Comparison of ENCODE assay signal across 1 cellular context in the genomic region with DNA sequence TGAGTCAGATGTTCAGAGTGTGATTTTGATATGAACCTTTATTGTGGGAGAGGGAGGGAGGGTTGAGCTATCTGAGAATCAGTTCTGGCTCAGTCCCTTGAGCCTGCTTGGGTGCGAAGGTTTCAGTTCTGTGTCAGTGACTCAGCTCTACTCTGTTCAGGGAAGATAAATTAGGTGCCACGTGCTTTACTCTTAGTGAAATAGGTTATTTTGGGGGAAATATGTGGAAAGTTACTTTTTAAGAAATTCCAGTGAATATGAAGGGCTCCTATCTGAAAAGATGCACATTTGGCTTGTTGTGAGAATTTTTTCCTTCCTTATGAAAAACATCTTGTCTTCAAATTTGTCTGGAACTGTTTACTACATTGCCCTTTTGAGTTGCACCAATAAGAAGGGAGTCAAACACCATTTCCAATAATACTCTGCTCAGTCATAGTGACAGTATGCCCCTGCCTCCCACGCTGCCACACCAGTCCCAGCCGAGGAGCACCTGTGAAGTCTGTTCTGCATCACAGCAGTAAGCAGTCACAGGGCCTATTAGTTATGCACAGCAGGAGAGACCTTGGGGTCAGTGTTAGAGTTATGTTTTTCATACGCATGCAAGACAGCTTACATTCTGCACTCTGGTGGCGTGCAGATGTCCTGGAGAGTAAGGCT.
TF ChIP-seq lines count a peak whose summit lies in the region.

No MANE protein-coding gene starts in this region.

TF ChIP-seq in K562, 482 proteins besides CTCF, POLR2A, EP300 and RAD21 (continued from another document and continues in another):
- TF ChIP-seq, protein P1, sequence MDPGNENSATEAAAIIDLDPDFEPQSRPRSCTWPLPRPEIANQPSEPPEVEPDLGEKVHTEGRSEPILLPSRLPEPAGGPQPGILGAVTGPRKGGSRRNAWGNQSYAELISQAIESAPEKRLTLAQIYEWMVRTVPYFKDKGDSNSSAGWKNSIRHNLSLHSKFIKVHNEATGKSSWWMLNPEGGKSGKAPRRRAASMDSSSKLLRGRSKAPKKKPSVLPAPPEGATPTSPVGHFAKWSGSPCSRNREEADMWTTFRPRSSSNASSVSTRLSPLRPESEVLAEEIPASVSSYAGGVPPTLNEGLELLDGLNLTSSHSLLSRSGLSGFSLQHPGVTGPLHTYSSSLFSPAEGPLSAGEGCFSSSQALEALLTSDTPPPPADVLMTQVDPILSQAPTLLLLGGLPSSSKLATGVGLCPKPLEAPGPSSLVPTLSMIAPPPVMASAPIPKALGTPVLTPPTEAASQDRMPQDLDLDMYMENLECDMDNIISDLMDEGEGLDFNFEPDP (CRISPR knock-in tag; IDR thresholded peaks at IDR 0.05) = no peak
- TF ChIP-seq, protein P2, sequence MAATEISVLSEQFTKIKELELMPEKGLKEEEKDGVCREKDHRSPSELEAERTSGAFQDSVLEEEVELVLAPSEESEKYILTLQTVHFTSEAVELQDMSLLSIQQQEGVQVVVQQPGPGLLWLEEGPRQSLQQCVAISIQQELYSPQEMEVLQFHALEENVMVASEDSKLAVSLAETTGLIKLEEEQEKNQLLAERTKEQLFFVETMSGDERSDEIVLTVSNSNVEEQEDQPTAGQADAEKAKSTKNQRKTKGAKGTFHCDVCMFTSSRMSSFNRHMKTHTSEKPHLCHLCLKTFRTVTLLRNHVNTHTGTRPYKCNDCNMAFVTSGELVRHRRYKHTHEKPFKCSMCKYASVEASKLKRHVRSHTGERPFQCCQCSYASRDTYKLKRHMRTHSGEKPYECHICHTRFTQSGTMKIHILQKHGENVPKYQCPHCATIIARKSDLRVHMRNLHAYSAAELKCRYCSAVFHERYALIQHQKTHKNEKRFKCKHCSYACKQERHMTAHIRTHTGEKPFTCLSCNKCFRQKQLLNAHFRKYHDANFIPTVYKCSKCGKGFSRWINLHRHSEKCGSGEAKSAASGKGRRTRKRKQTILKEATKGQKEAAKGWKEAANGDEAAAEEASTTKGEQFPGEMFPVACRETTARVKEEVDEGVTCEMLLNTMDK (IDR thresholded peaks at IDR 0.05; ENCODE audit: borderline replicate concordance, insufficient read depth, low read depth, low read length, poor library complexity, severe bottlenecking) = no peak
- TF ChIP-seq, protein P3, sequence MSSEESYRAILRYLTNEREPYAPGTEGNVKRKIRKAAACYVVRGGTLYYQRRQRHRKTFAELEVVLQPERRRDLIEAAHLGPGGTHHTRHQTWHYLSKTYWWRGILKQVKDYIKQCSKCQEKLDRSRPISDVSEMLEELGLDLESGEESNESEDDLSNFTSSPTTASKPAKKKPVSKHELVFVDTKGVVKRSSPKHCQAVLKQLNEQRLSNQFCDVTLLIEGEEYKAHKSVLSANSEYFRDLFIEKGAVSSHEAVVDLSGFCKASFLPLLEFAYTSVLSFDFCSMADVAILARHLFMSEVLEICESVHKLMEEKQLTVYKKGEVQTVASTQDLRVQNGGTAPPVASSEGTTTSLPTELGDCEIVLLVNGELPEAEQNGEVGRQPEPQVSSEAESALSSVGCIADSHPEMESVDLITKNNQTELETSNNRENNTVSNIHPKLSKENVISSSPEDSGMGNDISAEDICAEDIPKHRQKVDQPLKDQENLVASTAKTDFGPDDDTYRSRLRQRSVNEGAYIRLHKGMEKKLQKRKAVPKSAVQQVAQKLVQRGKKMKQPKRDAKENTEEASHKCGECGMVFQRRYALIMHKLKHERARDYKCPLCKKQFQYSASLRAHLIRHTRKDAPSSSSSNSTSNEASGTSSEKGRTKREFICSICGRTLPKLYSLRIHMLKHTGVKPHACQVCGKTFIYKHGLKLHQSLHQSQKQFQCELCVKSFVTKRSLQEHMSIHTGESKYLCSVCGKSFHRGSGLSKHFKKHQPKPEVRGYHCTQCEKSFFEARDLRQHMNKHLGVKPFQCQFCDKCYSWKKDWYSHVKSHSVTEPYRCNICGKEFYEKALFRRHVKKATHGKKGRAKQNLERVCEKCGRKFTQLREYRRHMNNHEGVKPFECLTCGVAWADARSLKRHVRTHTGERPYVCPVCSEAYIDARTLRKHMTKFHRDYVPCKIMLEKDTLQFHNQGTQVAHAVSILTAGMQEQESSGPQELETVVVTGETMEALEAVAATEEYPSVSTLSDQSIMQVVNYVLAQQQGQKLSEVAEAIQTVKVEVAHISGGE (CRISPR knock-in tag; IDR thresholded peaks at IDR 0.05) = no peak
- TF ChIP-seq, protein P4, sequence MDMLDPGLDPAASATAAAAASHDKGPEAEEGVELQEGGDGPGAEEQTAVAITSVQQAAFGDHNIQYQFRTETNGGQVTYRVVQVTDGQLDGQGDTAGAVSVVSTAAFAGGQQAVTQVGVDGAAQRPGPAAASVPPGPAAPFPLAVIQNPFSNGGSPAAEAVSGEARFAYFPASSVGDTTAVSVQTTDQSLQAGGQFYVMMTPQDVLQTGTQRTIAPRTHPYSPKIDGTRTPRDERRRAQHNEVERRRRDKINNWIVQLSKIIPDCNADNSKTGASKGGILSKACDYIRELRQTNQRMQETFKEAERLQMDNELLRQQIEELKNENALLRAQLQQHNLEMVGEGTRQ (CRISPR knock-in tag; IDR thresholded peaks at IDR 0.05) = no peak
- no peak for TF ChIP-seq LCOR (CRISPR knock-in tag; IDR thresholded peaks at IDR 0.05)
- TF ChIP-seq, protein P5, sequence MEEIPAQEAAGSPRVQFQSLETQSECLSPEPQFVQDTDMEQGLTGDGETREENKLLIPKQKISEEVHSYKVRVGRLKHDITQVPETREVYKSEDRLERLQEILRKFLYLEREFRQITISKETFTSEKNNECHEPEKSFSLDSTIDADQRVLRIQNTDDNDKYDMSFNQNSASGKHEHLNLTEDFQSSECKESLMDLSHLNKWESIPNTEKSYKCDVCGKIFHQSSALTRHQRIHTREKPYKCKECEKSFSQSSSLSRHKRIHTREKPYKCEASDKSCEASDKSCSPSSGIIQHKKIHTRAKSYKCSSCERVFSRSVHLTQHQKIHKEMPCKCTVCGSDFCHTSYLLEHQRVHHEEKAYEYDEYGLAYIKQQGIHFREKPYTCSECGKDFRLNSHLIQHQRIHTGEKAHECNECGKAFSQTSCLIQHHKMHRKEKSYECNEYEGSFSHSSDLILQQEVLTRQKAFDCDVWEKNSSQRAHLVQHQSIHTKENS (CRISPR knock-in tag; IDR thresholded peaks at IDR 0.05) = no peak
- no peak for TF ChIP-seq PHB (CRISPR knock-in tag; IDR thresholded peaks at IDR 0.05)
- TF ChIP-seq ZBTB1 (CRISPR knock-in tag; IDR thresholded peaks at IDR 0.05; ENCODE audit: borderline replicate concordance, low read depth) = no peak
- TF ChIP-seq ZNF75A (CRISPR knock-in tag; IDR thresholded peaks at IDR 0.05) = no peak
- TF ChIP-seq, protein P6, sequence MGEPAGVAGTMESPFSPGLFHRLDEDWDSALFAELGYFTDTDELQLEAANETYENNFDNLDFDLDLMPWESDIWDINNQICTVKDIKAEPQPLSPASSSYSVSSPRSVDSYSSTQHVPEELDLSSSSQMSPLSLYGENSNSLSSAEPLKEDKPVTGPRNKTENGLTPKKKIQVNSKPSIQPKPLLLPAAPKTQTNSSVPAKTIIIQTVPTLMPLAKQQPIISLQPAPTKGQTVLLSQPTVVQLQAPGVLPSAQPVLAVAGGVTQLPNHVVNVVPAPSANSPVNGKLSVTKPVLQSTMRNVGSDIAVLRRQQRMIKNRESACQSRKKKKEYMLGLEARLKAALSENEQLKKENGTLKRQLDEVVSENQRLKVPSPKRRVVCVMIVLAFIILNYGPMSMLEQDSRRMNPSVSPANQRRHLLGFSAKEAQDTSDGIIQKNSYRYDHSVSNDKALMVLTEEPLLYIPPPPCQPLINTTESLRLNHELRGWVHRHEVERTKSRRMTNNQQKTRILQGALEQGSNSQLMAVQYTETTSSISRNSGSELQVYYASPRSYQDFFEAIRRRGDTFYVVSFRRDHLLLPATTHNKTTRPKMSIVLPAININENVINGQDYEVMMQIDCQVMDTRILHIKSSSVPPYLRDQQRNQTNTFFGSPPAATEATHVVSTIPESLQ (CRISPR knock-in tag; IDR thresholded peaks at IDR 0.05) = no peak
- TF ChIP-seq FOS (IDR thresholded peaks at IDR 0.05; ENCODE audit: extremely low read depth, insufficient read length) = no peak
- TF ChIP-seq BCL6 (CRISPR knock-in tag; IDR thresholded peaks at IDR 0.05) = no peak
- TF ChIP-seq, protein P7, sequence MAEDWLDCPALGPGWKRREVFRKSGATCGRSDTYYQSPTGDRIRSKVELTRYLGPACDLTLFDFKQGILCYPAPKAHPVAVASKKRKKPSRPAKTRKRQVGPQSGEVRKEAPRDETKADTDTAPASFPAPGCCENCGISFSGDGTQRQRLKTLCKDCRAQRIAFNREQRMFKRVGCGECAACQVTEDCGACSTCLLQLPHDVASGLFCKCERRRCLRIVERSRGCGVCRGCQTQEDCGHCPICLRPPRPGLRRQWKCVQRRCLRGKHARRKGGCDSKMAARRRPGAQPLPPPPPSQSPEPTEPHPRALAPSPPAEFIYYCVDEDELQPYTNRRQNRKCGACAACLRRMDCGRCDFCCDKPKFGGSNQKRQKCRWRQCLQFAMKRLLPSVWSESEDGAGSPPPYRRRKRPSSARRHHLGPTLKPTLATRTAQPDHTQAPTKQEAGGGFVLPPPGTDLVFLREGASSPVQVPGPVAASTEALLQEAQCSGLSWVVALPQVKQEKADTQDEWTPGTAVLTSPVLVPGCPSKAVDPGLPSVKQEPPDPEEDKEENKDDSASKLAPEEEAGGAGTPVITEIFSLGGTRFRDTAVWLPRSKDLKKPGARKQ (CRISPR knock-in tag; IDR thresholded peaks at IDR 0.05) = no peak
- TF ChIP-seq, protein P8, sequence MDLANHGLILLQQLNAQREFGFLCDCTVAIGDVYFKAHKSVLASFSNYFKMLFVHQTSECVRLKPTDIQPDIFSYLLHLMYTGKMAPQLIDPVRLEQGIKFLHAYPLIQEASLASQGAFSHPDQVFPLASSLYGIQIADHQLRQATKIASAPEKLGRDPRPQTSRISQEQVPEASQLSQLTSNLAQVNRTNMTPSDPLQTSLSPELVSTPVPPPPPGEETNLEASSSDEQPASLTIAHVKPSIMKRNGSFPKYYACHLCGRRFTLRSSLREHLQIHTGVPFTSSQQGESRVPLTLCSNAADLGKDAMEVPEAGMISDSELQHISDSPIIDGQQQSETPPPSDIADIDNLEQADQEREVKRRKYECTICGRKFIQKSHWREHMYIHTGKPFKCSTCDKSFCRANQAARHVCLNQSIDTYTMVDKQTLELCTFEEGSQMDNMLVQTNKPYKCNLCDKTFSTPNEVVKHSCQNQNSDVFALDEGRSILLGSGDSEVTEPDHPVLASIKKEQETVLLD (IDR thresholded peaks at IDR 0.05) = no peak
- no peak for TF ChIP-seq RBM34 (IDR thresholded peaks at IDR 0.05; ENCODE audit: borderline replicate concordance, insufficient read depth, low read length)
- TF ChIP-seq ERF (CRISPR knock-in tag; IDR thresholded peaks at IDR 0.05) = no peak
- no peak for TF ChIP-seq NFYB (IDR thresholded peaks at IDR 0.05; ENCODE audit: extremely low read depth, insufficient read length)
- no peak for TF ChIP-seq TCFL5 (CRISPR knock-in tag; conservative IDR thresholded peaks at IDR 0.05)
- no peak for TF ChIP-seq ZNF23 (CRISPR knock-in tag; IDR thresholded peaks at IDR 0.05)
- TF ChIP-seq NRF1 (conservative IDR thresholded peaks at IDR 0.05 in 1 of 2, IDR thresholded peaks at IDR 0.05 in 1 of 2) = 0 out of 4 replicates have a peak, but pooled peaks of 1 of the 2 experiments have one; percentile 27
- no peak for TF ChIP-seq ZBED1 (IDR thresholded peaks at IDR 0.05)
- TF ChIP-seq POLR2AphosphoS5 (IDR thresholded peaks at IDR 0.05; ENCODE audit: control insufficient read depth, insufficient read depth, low read depth, low read length) = 0 out of 2 replicates have a peak, but pooled peaks have one; percentile 17
- no peak for TF ChIP-seq MCM5 (IDR thresholded peaks at IDR 0.05; ENCODE audit: low read depth)
- TF ChIP-seq IRF2 (CRISPR knock-in tag; IDR thresholded peaks at IDR 0.05) = no peak
- TF ChIP-seq, protein P9, sequence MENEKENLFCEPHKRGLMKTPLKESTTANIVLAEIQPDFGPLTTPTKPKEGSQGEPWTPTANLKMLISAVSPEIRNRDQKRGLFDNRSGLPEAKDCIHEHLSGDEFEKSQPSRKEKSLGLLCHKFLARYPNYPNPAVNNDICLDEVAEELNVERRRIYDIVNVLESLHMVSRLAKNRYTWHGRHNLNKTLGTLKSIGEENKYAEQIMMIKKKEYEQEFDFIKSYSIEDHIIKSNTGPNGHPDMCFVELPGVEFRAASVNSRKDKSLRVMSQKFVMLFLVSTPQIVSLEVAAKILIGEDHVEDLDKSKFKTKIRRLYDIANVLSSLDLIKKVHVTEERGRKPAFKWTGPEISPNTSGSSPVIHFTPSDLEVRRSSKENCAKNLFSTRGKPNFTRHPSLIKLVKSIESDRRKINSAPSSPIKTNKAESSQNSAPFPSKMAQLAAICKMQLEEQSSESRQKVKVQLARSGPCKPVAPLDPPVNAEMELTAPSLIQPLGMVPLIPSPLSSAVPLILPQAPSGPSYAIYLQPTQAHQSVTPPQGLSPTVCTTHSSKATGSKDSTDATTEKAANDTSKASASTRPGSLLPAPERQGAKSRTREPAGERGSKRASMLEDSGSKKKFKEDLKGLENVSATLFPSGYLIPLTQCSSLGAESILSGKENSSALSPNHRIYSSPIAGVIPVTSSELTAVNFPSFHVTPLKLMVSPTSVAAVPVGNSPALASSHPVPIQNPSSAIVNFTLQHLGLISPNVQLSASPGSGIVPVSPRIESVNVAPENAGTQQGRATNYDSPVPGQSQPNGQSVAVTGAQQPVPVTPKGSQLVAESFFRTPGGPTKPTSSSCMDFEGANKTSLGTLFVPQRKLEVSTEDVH (IDR thresholded peaks at IDR 0.05; ENCODE audit: low read depth, partially characterized antibody) = no peak
- TF ChIP-seq SOX6 (IDR thresholded peaks at IDR 0.05) = peak; percentile 60; the same call in 1 of the 2 replicates
- TF ChIP-seq ETV5 (CRISPR knock-in tag; IDR thresholded peaks at IDR 0.05; ENCODE audit: low read depth) = 0 out of 2 replicates have a peak, but pooled peaks have one; percentile 22
- TF ChIP-seq, protein P10, sequence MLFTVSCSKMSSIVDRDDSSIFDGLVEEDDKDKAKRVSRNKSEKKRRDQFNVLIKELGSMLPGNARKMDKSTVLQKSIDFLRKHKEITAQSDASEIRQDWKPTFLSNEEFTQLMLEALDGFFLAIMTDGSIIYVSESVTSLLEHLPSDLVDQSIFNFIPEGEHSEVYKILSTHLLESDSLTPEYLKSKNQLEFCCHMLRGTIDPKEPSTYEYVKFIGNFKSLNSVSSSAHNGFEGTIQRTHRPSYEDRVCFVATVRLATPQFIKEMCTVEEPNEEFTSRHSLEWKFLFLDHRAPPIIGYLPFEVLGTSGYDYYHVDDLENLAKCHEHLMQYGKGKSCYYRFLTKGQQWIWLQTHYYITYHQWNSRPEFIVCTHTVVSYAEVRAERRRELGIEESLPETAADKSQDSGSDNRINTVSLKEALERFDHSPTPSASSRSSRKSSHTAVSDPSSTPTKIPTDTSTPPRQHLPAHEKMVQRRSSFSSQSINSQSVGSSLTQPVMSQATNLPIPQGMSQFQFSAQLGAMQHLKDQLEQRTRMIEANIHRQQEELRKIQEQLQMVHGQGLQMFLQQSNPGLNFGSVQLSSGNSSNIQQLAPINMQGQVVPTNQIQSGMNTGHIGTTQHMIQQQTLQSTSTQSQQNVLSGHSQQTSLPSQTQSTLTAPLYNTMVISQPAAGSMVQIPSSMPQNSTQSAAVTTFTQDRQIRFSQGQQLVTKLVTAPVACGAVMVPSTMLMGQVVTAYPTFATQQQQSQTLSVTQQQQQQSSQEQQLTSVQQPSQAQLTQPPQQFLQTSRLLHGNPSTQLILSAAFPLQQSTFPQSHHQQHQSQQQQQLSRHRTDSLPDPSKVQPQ (CRISPR knock-in tag; IDR thresholded peaks at IDR 0.05; ENCODE audit: borderline replicate concordance) = no peak
- TF ChIP-seq PHB2 (IDR thresholded peaks at IDR 0.05; ENCODE audit: low read depth) = no peak
- no peak for TF ChIP-seq MXI1 (IDR thresholded peaks at IDR 0.05; ENCODE audit: low read depth, low read length)
- TF ChIP-seq SP2 (IDR thresholded peaks at IDR 0.05; ENCODE audit: extremely low read depth, low read depth, low read length, poor library complexity, severe bottlenecking) = no peak
- peak; percentile 78 for TF ChIP-seq SMARCE1 (IDR thresholded peaks at IDR 0.05)
- TF ChIP-seq CBFA2T2 (conservative IDR thresholded peaks at IDR 0.05) = peak; percentile 69
- TF ChIP-seq PPARD (CRISPR knock-in tag; IDR thresholded peaks at IDR 0.05) = no peak
- peak; percentile 16; the same call in 1 of the 2 replicates for TF ChIP-seq SP1 (CRISPR knock-in tag; IDR thresholded peaks at IDR 0.05)
